16 cellular contexts compared by ENCODE assay signal in genomic region chr9:13410566-13411031, GRCh38.
DNase-seq lines count a peak whose midpoint lies in the region; ATAC-seq and TF ChIP-seq lines count a peak whose summit lies in the region.
"Had no signal": no experiment of that assay in that cellular context is flagged by ENCODE, and none has a peak within 500 bp of the region (broad histone marks: within the 10 kb centered on the region; RNA-seq: fewer than 3 reads in every experiment).

No MANE protein-coding gene starts in this region.

- no peak overlapping the region for H2BK12ac ChIP-seq in H9 (ENCODE audit: insufficient read length, low read depth, low read length)

- H3K4me3 ChIP-seq in astrocyte of the spinal cord (ENCODE audit: low read depth, low read length) (no peak overlapping the region), brain microvascular endothelial cell (ENCODE audit: low read depth, low read length) (no peak overlapping the region)
- H3K4me3 ChIP-seq: HAP-1, lung had no signal

- peak; percentile 16 for DNase-seq in AG20443 (ENCODE audit: low spot score)
- peak; percentile 53 for DNase-seq in LoVo (ENCODE audit: low spot score)
- DNase-seq in astrocyte of the spinal cord (ENCODE audit: low read depth, low spot score): peak; percentile 74
- DNase-seq in kidney tubule cell (ENCODE audit: low spot score): peak; percentile 37
- DNase-seq in brain microvascular endothelial cell: no peak
- no peak for DNase-seq in natural killer cell treated with Interleukin-12 subunit alpha and Interleukin-12 subunit beta and Interleukin-15 and Interleukin-18, amount 100 ng/mL, for 72 hours (ENCODE audit: low spot score)
- DNase-seq in pons (ENCODE audit: low spot score): no peak
- DNase-seq in H9: no peak
- DNase-seq: activated CD8-positive, alpha-beta memory T cell treated with anti-CD3 and anti-CD28 coated beads, Interleukin-2, amount 10 ng/mL, durations not matched to agents 7 days and 5 days; activated naive CD4-positive, alpha-beta T cell treated with anti-CD3 and anti-CD28 coated beads for 36 hours; OCI-M1; SW 1271 had no signal

- H3K23ac ChIP-seq in H9 (ENCODE audit: insufficient read length, low read depth, low read length): no peak overlapping the region

- H3K27me3 ChIP-seq in brain microvascular endothelial cell (replicated peaks) (no peaks in the 10 kb centered on the region), H9 (ENCODE audit: insufficient read depth, low read length) (no peaks in the 10 kb centered on the region)

- H3K27me3 Mint-ChIP-seq in natural killer cell treated with Interleukin-12 subunit alpha and Interleukin-12 subunit beta and Interleukin-15 and Interleukin-18, amount 100 ng/mL, for 72 hours: no peaks in the 10 kb centered on the region
- no peaks in the 10 kb centered on the region for H3K27me3 Mint-ChIP-seq in H9 (ENCODE audit: low read depth)
- H3K27me3 Mint-ChIP-seq: activated CD8-positive, alpha-beta memory T cell treated with anti-CD3 and anti-CD28 coated beads, Interleukin-2, amount 10 ng/mL, durations not matched to agents 7 days and 5 days; central memory CD8-positive, alpha-beta T cell had no signal

- no peak overlapping the region for H3K4ac ChIP-seq in H9 (ENCODE audit: low read depth, low read length)

- no peak overlapping the region for H3K4me2 ChIP-seq in H9 (ENCODE audit: insufficient read depth, insufficient read length, low read length)

- no peak overlapping the region for H4K91ac ChIP-seq in H9 (ENCODE audit: insufficient read length, low read depth, low read length)

- no peak overlapping the region for H2BK15ac ChIP-seq in H9 (ENCODE audit: low read depth, low read length)

- no CpG with 5 or more reads among the region's 2 CpGs for WGBS in H9 (ENCODE audit: extremely low coverage, insufficient read length, low lambda C conversion rate)

- H3K23me2 ChIP-seq in H9 (ENCODE audit: insufficient read length, low read depth, low read length, poor library complexity, severe bottlenecking): no peaks in the 10 kb centered on the region

- TF ChIP-seq CTCF in astrocyte of the spinal cord (IDR thresholded peaks at IDR 0.05; ENCODE audit: low read depth, low read length) (no peak), brain microvascular endothelial cell (IDR thresholded peaks at IDR 0.05; ENCODE audit: low read depth, low read length, missing control alignments) (no peak), H9 (conservative IDR thresholded peaks at IDR 0.05) (no peak)

- no peak overlapping the region for H3K4me3 Mint-ChIP-seq in natural killer cell treated with Interleukin-12 subunit alpha and Interleukin-12 subunit beta and Interleukin-15 and Interleukin-18, amount 100 ng/mL, for 72 hours
- H3K4me3 Mint-ChIP-seq in H9: no peak overlapping the region
- H3K4me3 Mint-ChIP-seq: activated CD8-positive, alpha-beta memory T cell treated with anti-CD3 and anti-CD28 coated beads, Interleukin-2, amount 10 ng/mL, durations not matched to agents 7 days and 5 days; activated naive CD4-positive, alpha-beta T cell treated with anti-CD3 and anti-CD28 coated beads for 36 hours; central memory CD8-positive, alpha-beta T cell; WTC11 had no signal

- H3K36me3 ChIP-seq in brain microvascular endothelial cell (replicated peaks): no peaks in the 10 kb centered on the region
- H3K36me3 ChIP-seq: HAP-1 had no signal

- H3K27ac ChIP-seq in brain microvascular endothelial cell (no peak overlapping the region), H9 (ENCODE audit: insufficient read length, low read depth, low read length) (no peak overlapping the region)

- no peak overlapping the region for H3K18ac ChIP-seq in H9 (ENCODE audit: insufficient read length, low read depth, low read length)

- no peak overlapping the region for H4K5ac ChIP-seq in H9 (ENCODE audit: insufficient read length, low read depth, low read length)

- H3K79me2 ChIP-seq in H9 (ENCODE audit: insufficient read depth, low read length): no peaks in the 10 kb centered on the region

- no peaks in the 10 kb centered on the region for H3K9me3 ChIP-seq in H9 (ENCODE audit: control insufficient read depth, low read depth, low read length)
- H3K9me3 ChIP-seq: HAP-1 had no signal

- H3K4me1 Mint-ChIP-seq in natural killer cell treated with Interleukin-12 subunit alpha and Interleukin-12 subunit beta and Interleukin-15 and Interleukin-18, amount 100 ng/mL, for 72 hours (ENCODE audit: low read depth in 2 of 2): no peaks in the 10 kb centered on the region
- no peaks in the 10 kb centered on the region for H3K4me1 Mint-ChIP-seq in H9
- H3K4me1 Mint-ChIP-seq: activated CD8-positive, alpha-beta memory T cell treated with anti-CD3 and anti-CD28 coated beads, Interleukin-2, amount 10 ng/mL, durations not matched to agents 7 days and 5 days; central memory CD8-positive, alpha-beta T cell; WTC11 had no signal

- no peak overlapping the region for H2BK20ac ChIP-seq in H9 (ENCODE audit: low read depth, low read length, poor library complexity, severe bottlenecking)

- in situ Hi-C loops in astrocyte of the spinal cord (cut with HindIII; ENCODE audit: low sequenced_read_pairs) (no loop called here), brain microvascular endothelial cell (cut with HindIII; ENCODE audit: low pct_ligation_motif_present, low sequenced_read_pairs) (no loop called here)

- no peak overlapping the region for H2AFZ ChIP-seq in H9 (ENCODE audit: low read length)

- H2BK120ac ChIP-seq in H9 (ENCODE audit: low read depth, low read length, poor library complexity, severe bottlenecking): no peak overlapping the region

- no peaks in the 10 kb centered on the region for H4K20me1 ChIP-seq in H9 (ENCODE audit: control insufficient read depth, insufficient read depth, insufficient read length)

- no peak overlapping the region for H2BK5ac ChIP-seq in H9 (ENCODE audit: insufficient read length, low read length)

- H3K79me1 ChIP-seq in H9 (ENCODE audit: insufficient read depth, low read depth, low read length, poor library complexity, severe bottlenecking): no peaks in the 10 kb centered on the region

- no peak overlapping the region for H3K56ac ChIP-seq in H9 (ENCODE audit: insufficient read length, low read depth, low read length)

- H3K9ac ChIP-seq in H9 (ENCODE audit: extremely low read depth, insufficient read length, low read length): no peak overlapping the region

- ATAC-seq in natural killer cell treated with Interleukin-12 subunit alpha and Interleukin-12 subunit beta and Interleukin-15 and Interleukin-18, amount 100 ng/mL, for 72 hours: no peak
- ATAC-seq: activated CD8-positive, alpha-beta memory T cell treated with anti-CD3 and anti-CD28 coated beads, Interleukin-2, amount 10 ng/mL, durations not matched to agents 7 days and 5 days; WTC11 had no signal

- no peaks in the 10 kb centered on the region for H3K9me3 Mint-ChIP-seq in natural killer cell treated with Interleukin-12 subunit alpha and Interleukin-12 subunit beta and Interleukin-15 and Interleukin-18, amount 100 ng/mL, for 72 hours
- no peaks in the 10 kb centered on the region for H3K9me3 Mint-ChIP-seq in H9
- H3K9me3 Mint-ChIP-seq: central memory CD8-positive, alpha-beta T cell; WTC11 had no signal

- no peak overlapping the region for H3K27ac Mint-ChIP-seq in natural killer cell treated with Interleukin-12 subunit alpha and Interleukin-12 subunit beta and Interleukin-15 and Interleukin-18, amount 100 ng/mL, for 72 hours
- H3K27ac Mint-ChIP-seq in H9: no peak overlapping the region
- H3K27ac Mint-ChIP-seq: activated CD8-positive, alpha-beta memory T cell treated with anti-CD3 and anti-CD28 coated beads, Interleukin-2, amount 10 ng/mL, durations not matched to agents 7 days and 5 days; activated naive CD4-positive, alpha-beta T cell treated with anti-CD3 and anti-CD28 coated beads for 36 hours; WTC11 had no signal

- no peaks in the 10 kb centered on the region for H3K36me3 Mint-ChIP-seq in natural killer cell treated with Interleukin-12 subunit alpha and Interleukin-12 subunit beta and Interleukin-15 and Interleukin-18, amount 100 ng/mL, for 72 hours
- no peaks in the 10 kb centered on the region; a peak in 1 of 7 replicates for H3K36me3 Mint-ChIP-seq in H9 (ENCODE audit: insufficient read depth in 1 of 3, low read depth in 3 of 3)
- H3K36me3 Mint-ChIP-seq: activated CD8-positive, alpha-beta memory T cell treated with anti-CD3 and anti-CD28 coated beads, Interleukin-2, amount 10 ng/mL, durations not matched to agents 7 days and 5 days; WTC11 had no signal

- H2AK5ac ChIP-seq in H9 (ENCODE audit: insufficient read length, low read length): no peak overlapping the region

- H3K14ac ChIP-seq in H9 (ENCODE audit: insufficient read depth, low read length): no peak overlapping the region

- no peaks in the 10 kb centered on the region for H3K4me1 ChIP-seq in H9 (ENCODE audit: insufficient read depth, low read length)
- H3K4me1 ChIP-seq: HAP-1 had no signal

- H3T11ph ChIP-seq in H9 (ENCODE audit: low read length): no peak overlapping the region

- H4K8ac ChIP-seq in H9 (replicated peaks; ENCODE audit: insufficient read length, low read depth, low read length): no peak overlapping the region

Comparison
In these comparisons a context has a peak if more than half of its experiments do, and no peak if none do; other contexts are left out.
1. DNase-seq: peak in AG20443 (single experiment), LoVo (single experiment), astrocyte of the spinal cord (single experiment) and kidney tubule cell (single experiment); none in brain microvascular endothelial cell (single experiment), natural killer cell treated with Interleukin-12 subunit alpha and Interleukin-12 subunit beta and Interleukin-15 and Interleukin-18, amount 100 ng/mL, for 72 hours (single experiment), pons (single experiment) and H9 (single experiment).